In genomic region chr19:2421581-2422306, GRCh38 we compare ENCODE assay signal across 25 cellular contexts.
"Had no signal": no experiment of that assay in that cellular context is flagged by ENCODE, and none has a peak within 500 bp of the region (broad histone marks: within the 10 kb centered on the region; RNA-seq: fewer than 3 reads in every experiment).

No MANE protein-coding gene starts in this region.

- H3K9me3 ChIP-seq: left lung, sigmoid colon, thyroid gland, upper lobe of right lung had no signal

- H3K9me3 Mint-ChIP-seq: activated CD4-positive, alpha-beta T cell treated with anti-CD3 and anti-CD28 coated beads, Interleukin-2, amount 10 ng/mL, durations not matched to agents 7 days and 5 days; activated CD8-positive, alpha-beta T cell treated with anti-CD3 and anti-CD28 coated beads for 36 hours; activated naive CD4-positive, alpha-beta T cell treated with anti-CD3 and anti-CD28 coated beads, Interleukin-2, amount 10 ng/mL, durations not matched to agents 7 days and 5 days; brain; mesothelial cell of epicardium; nephron had no signal

- H3K4me3 ChIP-seq: left lung, lung, sigmoid colon, thyroid gland, upper lobe of right lung had no signal

- H3K27me3 Mint-ChIP-seq: activated CD4-positive, alpha-beta T cell treated with anti-CD3 and anti-CD28 coated beads, Interleukin-2, amount 10 ng/mL, durations not matched to agents 7 days and 5 days; activated CD8-positive, alpha-beta memory T cell treated with anti-CD3 and anti-CD28 coated beads, Interleukin-2, amount 10 ng/mL, durations not matched to agents 7 days and 5 days; activated CD8-positive, alpha-beta T cell treated with anti-CD3 and anti-CD28 coated beads for 36 hours; activated naive CD4-positive, alpha-beta T cell treated with anti-CD3 and anti-CD28 coated beads, Interleukin-2, amount 10 ng/mL, durations not matched to agents 7 days and 5 days; dendritic cell treated with granulocyte-macrophage colony-stimulating factor and Interleukin-4, amounts not matched to agents 40 ng/mL and 50 ng/mL, for 4 days had no signal

- H3K27me3 ChIP-seq: left lung, sigmoid colon, thyroid gland, upper lobe of right lung had no signal

- H3K27ac ChIP-seq: left lung, sigmoid colon, thyroid gland, upper lobe of right lung, WERI-Rb-1 had no signal

- H3K4me3 Mint-ChIP-seq: activated CD4-positive, alpha-beta T cell treated with anti-CD3 and anti-CD28 coated beads, Interleukin-2, amount 10 ng/mL, durations not matched to agents 7 days and 5 days; activated CD8-positive, alpha-beta memory T cell treated with anti-CD3 and anti-CD28 coated beads, Interleukin-2, amount 10 ng/mL, durations not matched to agents 7 days and 5 days; activated CD8-positive, alpha-beta T cell treated with anti-CD3 and anti-CD28 coated beads for 36 hours; activated naive CD4-positive, alpha-beta T cell treated with anti-CD3 and anti-CD28 coated beads, Interleukin-2, amount 10 ng/mL, durations not matched to agents 7 days and 5 days; brain; mesothelial cell of epicardium; nephron had no signal

- ATAC-seq: activated CD8-positive, alpha-beta memory T cell treated with anti-CD3 and anti-CD28 coated beads, Interleukin-2, amount 10 ng/mL, durations not matched to agents 7 days and 5 days; activated CD8-positive, alpha-beta T cell treated with anti-CD3 and anti-CD28 coated beads for 36 hours; left lung; upper lobe of right lung had no signal

- DNase-seq: activated CD4-positive, alpha-beta T cell treated with anti-CD3 and anti-CD28 coated beads, Interleukin-2, amount 10 ng/mL, durations not matched to agents 7 days and 5 days; activated CD4-positive, CD25-positive, alpha-beta regulatory T cell treated with anti-CD3 and anti-CD28 coated beads, Interleukin-2, amount 50 U/mL, for 72 hours; activated CD8-positive, alpha-beta memory T cell treated with anti-CD3 and anti-CD28 coated beads, Interleukin-2, amount 10 ng/mL, durations not matched to agents 7 days and 5 days; activated CD8-positive, alpha-beta T cell treated with anti-CD3 and anti-CD28 coated beads for 36 hours; activated effector memory CD4-positive, alpha-beta T cell treated with anti-CD3 and anti-CD28 coated beads, Interleukin-2, amount 50 U/mL, for 16 hours; activated naive CD4-positive, alpha-beta T cell treated with anti-CD3 and anti-CD28 coated beads, Interleukin-2, amount 10 ng/mL, durations not matched to agents 7 days and 5 days; activated T-cell treated with anti-CD3 and anti-CD28 coated beads for 4 hours; anterior cingulate cortex; effector CD4-positive, alpha-beta T cell; foreskin melanocyte; occipital lobe; sigmoid colon; stimulated activated CD4-positive, alpha-beta T cell treated with anti-CD3 and anti-CD28 coated beads, Interleukin-4, amount 100 ng/mL, for 1 hour; stimulated activated naive CD4-positive, alpha-beta T cell treated with Interleukin-2 at 50 U/mL for 16 hours; substantia nigra; T-helper 1 cell; thyroid gland; upper lobe of right lung; WERI-Rb-1 had no signal

- H3K27ac Mint-ChIP-seq: activated CD4-positive, alpha-beta T cell treated with anti-CD3 and anti-CD28 coated beads, Interleukin-2, amount 10 ng/mL, durations not matched to agents 7 days and 5 days; activated CD8-positive, alpha-beta memory T cell treated with anti-CD3 and anti-CD28 coated beads, Interleukin-2, amount 10 ng/mL, durations not matched to agents 7 days and 5 days; activated CD8-positive, alpha-beta T cell treated with anti-CD3 and anti-CD28 coated beads for 36 hours; activated naive CD4-positive, alpha-beta T cell treated with anti-CD3 and anti-CD28 coated beads, Interleukin-2, amount 10 ng/mL, durations not matched to agents 7 days and 5 days; dendritic cell treated with granulocyte-macrophage colony-stimulating factor and Interleukin-4, amounts not matched to agents 40 ng/mL and 50 ng/mL, for 4 days; mesothelial cell of epicardium; nephron had no signal
